In the genomic region with DNA sequence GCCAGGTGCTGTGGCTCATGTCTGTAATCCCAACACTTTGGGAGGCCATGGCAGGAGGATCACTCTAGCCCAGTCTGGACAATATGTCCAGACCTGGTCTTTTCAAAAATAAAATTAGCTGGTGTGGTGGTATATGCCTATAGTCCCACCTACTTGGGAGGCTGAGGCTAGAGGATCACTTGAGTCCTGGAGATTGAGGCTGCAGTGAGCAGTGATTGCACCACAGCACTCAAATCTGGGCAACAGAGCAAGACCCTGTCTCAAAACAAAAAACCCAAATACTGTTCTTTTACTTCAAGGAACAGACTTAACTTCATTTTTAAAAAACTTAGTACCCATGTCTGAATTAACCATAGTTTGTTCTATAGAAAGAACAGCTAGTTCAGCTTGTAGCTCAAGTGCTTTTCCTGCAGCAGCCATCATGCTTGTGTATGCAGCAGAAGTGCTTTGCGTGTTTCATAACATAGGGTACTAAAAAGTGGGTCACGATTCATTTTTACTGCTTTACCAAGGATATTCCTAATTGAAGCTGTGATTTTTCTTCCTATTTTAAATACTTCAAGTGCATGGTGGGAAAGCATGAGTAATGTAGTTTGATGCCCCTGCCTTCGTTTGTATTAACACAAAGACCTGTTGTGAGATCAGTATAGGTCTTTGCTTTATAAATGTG, we compare ENCODE assay signal across 2 cellular contexts.
TF ChIP-seq lines count a peak whose summit lies in the region.

No MANE protein-coding gene starts in this region.

TF ChIP-seq in GM12891, 5 proteins besides CTCF, POLR2A, EP300 and RAD21:
- TF ChIP-seq POU2F2 (IDR thresholded peaks at IDR 0.05; ENCODE audit: low read depth, low read length) (no peak), TAF1 (IDR thresholded peaks at IDR 0.05; ENCODE audit: low read depth, low read length) (no peak), SPI1 (IDR thresholded peaks at IDR 0.05; ENCODE audit: low read depth, low read length) (no peak), PAX5 (IDR thresholded peaks at IDR 0.05; ENCODE audit: insufficient read depth, low read length, severe bottlenecking) (no peak), POLR2AphosphoS5 (IDR thresholded peaks at IDR 0.05; ENCODE audit: low read depth, low read length) (no peak; the same call in 1 of the 2 replicates)

TF ChIP-seq in K562, 482 proteins besides CTCF, POLR2A, EP300 and RAD21:
- TF ChIP-seq RCOR1 (IDR thresholded peaks at IDR 0.05; ENCODE audit: borderline replicate concordance in 1 of 2, low read depth in 2 of 2, low read length in 2 of 2) (0 out of 4 replicates have a peak, but pooled peaks of 1 of the 2 experiments have one; percentile 33), ZNF407 (IDR thresholded peaks at IDR 0.05; ENCODE audit: low read depth) (no peak), ZNF121 (CRISPR knock-in tag; conservative IDR thresholded peaks at IDR 0.05) (peak; percentile 87), HNRNPH1 (optimal IDR thresholded peaks at IDR 0.05; ENCODE audit: low read depth, low read length) (no peak), KDM1A (IDR thresholded peaks at IDR 0.05) (peak in 1 of 2 experiments; percentile 25; a peak in 1 of 4 replicates), RBM39 (optimal IDR thresholded peaks at IDR 0.05; ENCODE audit: low read depth, low read length) (no peak), TEAD2 (tag; IDR thresholded peaks at IDR 0.05) (no peak)
